In genomic region chr16:74843381-74844035, GRCh38 we compare ENCODE assay signal across 7 cellular contexts.
DNase-seq lines count a peak whose midpoint lies in the region; ATAC-seq, FAIRE-seq and TF ChIP-seq lines count a peak whose summit lies in the region.
"Not testable (repeated sequence)": the region's sequence is repeated elsewhere in the genome, so short reads cannot be mapped to it uniquely, and the experiment has no call there.

No MANE protein-coding gene starts in this region.

- not testable (repeated sequence) for H3K27ac Mint-ChIP-seq in natural killer cell treated with Interleukin-12 subunit alpha and Interleukin-12 subunit beta and Interleukin-15 and Interleukin-18, amount 100 ng/mL, for 72 hours

- peak overlapping the region; percentile 70 for H3K9ac ChIP-seq in SK-N-MC (ENCODE audit: insufficient read length)
- not testable (repeated sequence) for H3K9ac ChIP-seq in H1 (replicated peaks in 1 of 4; ENCODE audit: extremely low read depth in 1 of 4, low read depth in 3 of 4, low read length in 3 of 4)

- H3K14ac ChIP-seq in H1 (ENCODE audit: insufficient read length), result not testable (repeated sequence)

- peak overlapping the region; percentile 96 for H3K27ac ChIP-seq in SK-N-MC
- H3K27ac ChIP-seq in H1 (ENCODE audit: low read depth, low read length); foreskin keratinocyte: not testable (repeated sequence)
- H3K27ac ChIP-seq in thymus (ENCODE audit: low read depth), result peak overlapping the region; percentile 18

- H4K5ac ChIP-seq in H1 (ENCODE audit: insufficient read length, low read depth, low read length), result not testable (repeated sequence)

- H4K91ac ChIP-seq in H1 (replicated peaks; ENCODE audit: insufficient read length, low read length), result not testable (repeated sequence)

- H3K27me3 Mint-ChIP-seq in natural killer cell treated with Interleukin-12 subunit alpha and Interleukin-12 subunit beta and Interleukin-15 and Interleukin-18, amount 100 ng/mL, for 72 hours, result peaks cover 4 to 11% of the 10 kb centered on the region in 2 donors

- not testable (repeated sequence) for FAIRE-seq in H1 (lab: Jason Lieb, UNC)

- TF ChIP-seq CTCF in H1 (IDR thresholded peaks at IDR 0.05; ENCODE audit: control extremely low read depth in 1 of 3, insufficient read depth in 1 of 3, low read depth in 1 of 3, low read length in 3 of 3); foreskin keratinocyte (conservative IDR thresholded peaks at IDR 0.05): not testable (repeated sequence)

- H3K9me3 Mint-ChIP-seq in natural killer cell treated with Interleukin-12 subunit alpha and Interleukin-12 subunit beta and Interleukin-15 and Interleukin-18, amount 100 ng/mL, for 72 hours, result not testable (repeated sequence)

- H2AFZ ChIP-seq in H1 (ENCODE audit: low read length), result not testable (repeated sequence)

- not testable (repeated sequence) for H3K4me3 Mint-ChIP-seq in natural killer cell treated with Interleukin-12 subunit alpha and Interleukin-12 subunit beta and Interleukin-15 and Interleukin-18, amount 100 ng/mL, for 72 hours

- not testable (repeated sequence) for H3K56ac ChIP-seq in H1 (replicated peaks; ENCODE audit: insufficient read length, low read depth, low read length)

- 0 out of 2 replicates have a peak overlapping the region, but pooled peaks have one; percentile 51 for H4K8ac ChIP-seq in H1 (ENCODE audit: extremely low read depth, insufficient read depth, low read length)

- not testable (repeated sequence) for H3K18ac ChIP-seq in H1 (ENCODE audit: extremely low read depth, low read length)

- H3K23ac ChIP-seq in H1 (ENCODE audit: insufficient read length), result not testable (repeated sequence)

- DNase-seq in DMS53 (lab: John Stamatoyannopoulos, UW), result peak; percentile 72
- peak; percentile 41 for DNase-seq in HT-29 (ENCODE audit: low spot score)
- DNase-seq in SK-N-MC (ENCODE audit: low read depth, low spot score); H1 (ENCODE audit: low read depth in 1 of 2, low spot score in 2 of 2); foreskin keratinocyte; natural killer cell treated with Interleukin-12 subunit alpha and Interleukin-12 subunit beta and Interleukin-15 and Interleukin-18, amount 100 ng/mL, for 72 hours (ENCODE audit: low spot score): not testable (repeated sequence)

- H3K9me3 ChIP-seq in SK-N-MC (ENCODE audit: low read depth, low read length); H1 (ENCODE audit: insufficient read depth in 2 of 2, low read depth in 1 of 2, low read length in 1 of 2); thymus (ENCODE audit: control insufficient read depth): not testable (repeated sequence)

- not testable (repeated sequence) for TF ChIP-seq RAD21 in H1 (IDR thresholded peaks at IDR 0.05 in 1 of 2, conservative IDR thresholded peaks at IDR 0.05 in 1 of 2; ENCODE audit: low read depth in 2 of 2, low read length in 2 of 2)

- TF ChIP-seq POLR2A in H1 (IDR thresholded peaks at IDR 0.05; ENCODE audit: control extremely low read depth in 1 of 2, low read depth in 2 of 2, low read length in 2 of 2), result not testable (repeated sequence)

- CTCF ChIA-PET in H1 (lab: Charles Lee; ENCODE audit: partially characterized antibody), result interaction anchor here (0.8 to 1.6 kb wide), 4 partner anchors 16 to 40 kb away, joined by 3 to 8 read pairs (median 5); no protein-coding TSS in a partner anchor

- not testable (repeated sequence) for H4K20me1 ChIP-seq in H1 (replicated peaks in 1 of 2; ENCODE audit: control insufficient read depth in 1 of 2, insufficient read depth in 2 of 2, low read length in 2 of 2)

- peak; percentile 32 for ATAC-seq in foreskin keratinocyte
- ATAC-seq in natural killer cell treated with Interleukin-12 subunit alpha and Interleukin-12 subunit beta and Interleukin-15 and Interleukin-18, amount 100 ng/mL, for 72 hours, result peak; percentile 21 to 27

- H2BK20ac ChIP-seq in H1 (ENCODE audit: low read length), result not testable (repeated sequence)

- not testable (repeated sequence) for H3K79me2 ChIP-seq in H1 (ENCODE audit: control insufficient read depth in 1 of 2, insufficient read depth in 2 of 2, low read length in 2 of 2)

- POLR2A ChIA-PET in H1 (lab: Charles Lee; ENCODE audit: partially characterized antibody), result not testable (repeated sequence)

- H2BK12ac ChIP-seq in H1 (ENCODE audit: low read depth, low read length), result not testable (repeated sequence)

- WGBS in H1 (ENCODE audit: extremely low coverage in 1 of 2, insufficient coverage in 1 of 2, insufficient read length in 1 of 2, insufficient replicate concordance in 2 of 2, low coverage in 1 of 2, low lambda C conversion rate in 2 of 2, missing lambda C conversion rate in 1 of 2), 2 experiments, result 94% methylated on average over 12 of the region's 14 CpGs; no CpG with 5 or more reads in 1 of the 2 experiments
- WGBS in thymus, result 91% methylated on average over 14 of the region's 14 CpGs

- H3K4me2 ChIP-seq in H1 (ENCODE audit: insufficient read depth in 1 of 2, low read depth in 2 of 2, low read length in 2 of 2), result not testable (repeated sequence)

- peak overlapping the region; percentile 60 for H3K4me3 ChIP-seq in SK-N-MC
- H3K4me3 ChIP-seq in H1 (ENCODE audit: extremely low read depth in 1 of 4, insufficient read depth in 2 of 4, low read depth in 3 of 4, low read length in 4 of 4); thymus (ENCODE audit: low read length): not testable (repeated sequence)

- not testable (repeated sequence) for H3K36me3 ChIP-seq in SK-N-MC (ENCODE audit: insufficient read depth, low read length); H1 (ENCODE audit: control insufficient read depth in 2 of 4, insufficient read depth in 4 of 4, low read length in 3 of 4); thymus (ENCODE audit: control insufficient read depth, insufficient read depth)

- H2BK15ac ChIP-seq in H1 (ENCODE audit: low read length), result not testable (repeated sequence)

- not testable (repeated sequence) for H3K36me3 Mint-ChIP-seq in natural killer cell treated with Interleukin-12 subunit alpha and Interleukin-12 subunit beta and Interleukin-15 and Interleukin-18, amount 100 ng/mL, for 72 hours

- H2AK5ac ChIP-seq in H1 (ENCODE audit: low read depth, low read length), result peak overlapping the region; percentile 53; the same call in 1 of the 2 replicates

- H3K4me1 ChIP-seq in H1 (replicated peaks in 1 of 4; ENCODE audit: control insufficient read depth in 3 of 4, insufficient read depth in 4 of 4, low read length in 3 of 4); foreskin keratinocyte; thymus (ENCODE audit: control insufficient read depth, insufficient read depth, low read length): not testable (repeated sequence)

- not testable (repeated sequence) for H2BK120ac ChIP-seq in H1 (replicated peaks; ENCODE audit: low read depth, low read length)

- not testable (repeated sequence) for H3K4me1 Mint-ChIP-seq in natural killer cell treated with Interleukin-12 subunit alpha and Interleukin-12 subunit beta and Interleukin-15 and Interleukin-18, amount 100 ng/mL, for 72 hours (ENCODE audit: low read depth in 2 of 2)

- not testable (repeated sequence) for H3K27me3 ChIP-seq in H1 (replicated peaks in 1 of 4; ENCODE audit: control insufficient read depth in 3 of 4, extremely low read depth in 1 of 4, insufficient read depth in 3 of 4, low read length in 3 of 4); foreskin keratinocyte; thymus (ENCODE audit: control insufficient read depth, insufficient read depth)

- not testable (repeated sequence) for H2BK5ac ChIP-seq in H1 (ENCODE audit: low read depth, low read length)

- H3K4ac ChIP-seq in H1 (replicated peaks; ENCODE audit: insufficient read length, low read depth, low read length), result not testable (repeated sequence)

- not testable (repeated sequence) for H3K23me2 ChIP-seq in H1 (ENCODE audit: low read depth, low read length)

- TF ChIP-seq EP300 in H1 (IDR thresholded peaks at IDR 0.05; ENCODE audit: borderline replicate concordance in 1 of 2, low read depth in 2 of 2, low read length in 2 of 2), result not testable (repeated sequence)

- H3K79me1 ChIP-seq in H1 (ENCODE audit: low read depth, low read length), result not testable (repeated sequence)
